In the genomic region with DNA sequence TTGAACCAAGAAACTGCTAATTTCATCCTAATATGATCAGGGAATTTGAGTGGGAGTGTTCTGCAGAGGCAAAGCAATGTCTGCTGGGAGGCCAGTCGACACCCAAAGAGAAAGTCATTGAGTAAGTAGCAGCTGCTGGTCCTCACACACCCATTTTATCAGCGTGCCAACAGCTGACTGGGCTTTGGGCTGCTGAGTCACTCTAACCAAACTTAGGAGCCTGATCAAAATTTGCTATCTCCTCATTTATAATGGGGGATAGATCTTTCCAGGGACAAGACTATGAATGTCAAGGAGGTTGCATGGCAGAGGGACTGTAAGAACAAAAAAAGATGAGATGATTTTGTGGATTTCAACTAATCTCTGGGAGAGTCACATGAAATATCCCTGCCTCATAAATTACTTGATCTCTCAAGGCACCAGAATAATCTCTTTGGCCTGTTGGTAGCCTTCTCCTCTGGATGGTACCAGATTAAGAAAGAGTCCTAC, we compare ENCODE assay signal across 8 cellular contexts. TPM values are rescaled to one million over a fixed set of nuclear protein-coding genes. Genes with fewer than 3 reads are reported as not detected.
DNase-seq lines count a peak whose midpoint lies in the region; ATAC-seq and TF ChIP-seq lines count a peak whose summit lies in the region.

No MANE protein-coding gene starts in this region.

- intact Hi-C loops in lower lobe of right lung (cut with DNase I) (no loop called here), upper lobe of right lung (cut with DNase I) (no loop called here)

- H3K4me1 ChIP-seq in lower lobe of right lung (peaks cover 56% of the 10 kb centered on the region), upper lobe of right lung (peaks cover 44% of the 10 kb centered on the region)

- no peak for TF ChIP-seq CTCF in coronary artery (IDR thresholded peaks at IDR 0.05)
- no peak for TF ChIP-seq CTCF in lower lobe of right lung (IDR thresholded peaks at IDR 0.05)
- no peak for TF ChIP-seq CTCF in upper lobe of right lung (IDR thresholded peaks at IDR 0.05)

- H3K9me3 ChIP-seq in lower lobe of right lung (no peaks in the 10 kb centered on the region), upper lobe of right lung (no peaks in the 10 kb centered on the region)

- DNase-seq in A172 (ENCODE audit: low spot score): peak; percentile 85
- peak; percentile 24 for DNase-seq in GF-D8 (lab: John Stamatoyannopoulos, UW)
- peak; percentile 71 for DNase-seq in SIG-M5 treated with dmso at 0.1 percent for 504 hours (lab: John Stamatoyannopoulos, UW; ENCODE audit: unreplicated experiment)
- DNase-seq in coronary artery (ENCODE audit: low spot score): no peak
- DNase-seq in lower lobe of right lung: peak; percentile 61
- DNase-seq in upper lobe of right lung: no peak

- peaks cover 9% of the 10 kb centered on the region for H3K36me3 ChIP-seq in lower lobe of right lung
- H3K36me3 ChIP-seq in upper lobe of right lung: no peaks in the 10 kb centered on the region

- H3K4me3 ChIP-seq in coronary artery (no peak overlapping the region), lower lobe of right lung (no peak overlapping the region), upper lobe of right lung (no peak overlapping the region)

- H3K27me3 ChIP-seq in lower lobe of right lung (ENCODE audit: low read depth): no peaks in the 10 kb centered on the region
- no peaks in the 10 kb centered on the region for H3K27me3 ChIP-seq in upper lobe of right lung

- ATAC-seq in HG03378 (IDR thresholded peaks at IDR 0.05; ENCODE audit: unreplicated experiment) (peak; percentile 48), lower lobe of right lung (peak; percentile 25 to 39), upper lobe of right lung (peak; percentile 58), GM21737 (IDR thresholded peaks at IDR 0.05; ENCODE audit: unreplicated experiment) (no peak)

- peak overlapping the region; percentile 46 to 69 for H3K27ac ChIP-seq in coronary artery
- H3K27ac ChIP-seq in lower lobe of right lung: no peak overlapping the region
- H3K27ac ChIP-seq in upper lobe of right lung: peak overlapping the region; percentile 40

RNA-seq across cellular contexts. Expression of gene CPSF4L, which starts 32.9 kb away (rescaled TPM):
- not detected in 2 replicates for total RNA-seq in A172 (2014; rRNA removed; shearing (Covaris generic))
- not detected for total RNA-seq in lower lobe of right lung
- not detected for total RNA-seq in upper lobe of right lung

RNA-seq across cellular contexts. Expression of gene COG1, which starts 35.9 kb away (rescaled TPM):
- 25.3 and 28.0 TPM in 2 replicates for total RNA-seq in A172 (2014; rRNA removed; shearing (Covaris generic))
- total RNA-seq in lower lobe of right lung (36.4 TPM), upper lobe of right lung (37.0 TPM)

Comparison
In these comparisons a context has a peak if more than half of its experiments do, and no peak if none do; other contexts are left out.
1. DNase-seq: peak in A172 (single experiment), GF-D8 (single experiment), SIG-M5 treated with dmso at 0.1 percent for 504 hours (single experiment) and lower lobe of right lung (single experiment); none in coronary artery (single experiment) and upper lobe of right lung (single experiment).